In the genomic region with DNA sequence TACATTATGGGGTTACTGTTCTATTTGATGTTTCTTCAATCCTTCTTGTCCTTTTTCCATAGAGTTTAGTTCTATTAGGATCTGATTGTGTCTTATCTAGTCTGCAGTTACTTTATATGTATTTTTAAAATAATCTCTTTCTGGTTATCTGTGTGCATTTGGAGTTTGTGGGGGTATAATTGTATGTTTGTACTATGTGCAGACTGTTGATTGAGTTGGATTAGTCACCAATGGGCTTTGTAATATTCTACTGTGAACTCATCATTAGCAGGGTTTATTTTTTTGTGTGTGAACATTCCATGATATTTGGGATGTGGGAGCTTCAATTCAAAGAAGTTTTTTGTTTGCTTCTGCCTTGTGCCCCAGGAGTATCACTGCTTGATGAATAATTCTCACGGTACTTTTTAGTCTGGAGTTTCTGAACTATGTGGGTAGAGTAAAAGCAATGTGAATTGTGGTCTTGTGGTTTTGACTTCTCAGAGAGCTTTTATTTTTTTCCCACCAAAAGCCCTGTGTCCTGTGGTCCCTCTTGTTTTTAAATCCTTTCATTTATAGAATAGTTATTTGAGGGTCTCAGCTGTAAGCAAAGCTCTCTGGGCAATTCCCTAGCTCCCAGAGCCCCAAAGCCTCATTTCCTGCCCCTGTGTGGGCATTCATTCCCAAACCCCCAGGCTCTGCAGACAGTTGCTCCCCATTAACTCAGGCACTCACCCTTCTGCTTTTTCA, we compare ENCODE assay signal across 10 cellular contexts.
DNase-seq lines count a peak whose midpoint lies in the region; ATAC-seq and TF ChIP-seq lines count a peak whose summit lies in the region.
"Had no signal": no experiment of that assay in that cellular context is flagged by ENCODE, and none has a peak within 500 bp of the region (broad histone marks: within the 10 kb centered on the region; RNA-seq: fewer than 3 reads in every experiment).

No MANE protein-coding gene starts in this region.

- H3K9me3 Mint-ChIP-seq in natural killer cell = no peaks in the 10 kb centered on the region
- no peaks in the 10 kb centered on the region for H3K9me3 Mint-ChIP-seq in natural killer cell treated with Interleukin-12 subunit alpha and Interleukin-12 subunit beta and Interleukin-15 and Interleukin-18, amount 100 ng/mL, for 72 hours

- H3K4me1 Mint-ChIP-seq in natural killer cell = peaks cover 13 to 17% of the 10 kb centered on the region in 2 donors
- peaks cover 4 to 9% of the 10 kb centered on the region in 2 donors for H3K4me1 Mint-ChIP-seq in natural killer cell treated with Interleukin-12 subunit alpha and Interleukin-12 subunit beta and Interleukin-15 and Interleukin-18, amount 100 ng/mL, for 72 hours (ENCODE audit: low read depth in 2 of 2)
- H3K4me1 Mint-ChIP-seq in T-helper 17 cell = peaks cover 8% of the 10 kb centered on the region

- no peaks in the 10 kb centered on the region for H3K36me3 Mint-ChIP-seq in natural killer cell
- H3K36me3 Mint-ChIP-seq in natural killer cell treated with Interleukin-12 subunit alpha and Interleukin-12 subunit beta and Interleukin-15 and Interleukin-18, amount 100 ng/mL, for 72 hours = no peaks in the 10 kb centered on the region
- no peaks in the 10 kb centered on the region for H3K36me3 Mint-ChIP-seq in T-helper 17 cell (ENCODE audit: low read depth)

- H3K27me3 Mint-ChIP-seq in natural killer cell (ENCODE audit: low read depth in 2 of 2) = no peaks in the 10 kb centered on the region
- no peaks in the 10 kb centered on the region for H3K27me3 Mint-ChIP-seq in natural killer cell treated with Interleukin-12 subunit alpha and Interleukin-12 subunit beta and Interleukin-15 and Interleukin-18, amount 100 ng/mL, for 72 hours
- H3K27me3 Mint-ChIP-seq in T-helper 17 cell = no peaks in the 10 kb centered on the region

- DNase-seq in natural killer cell = no peak
- no peak for DNase-seq in natural killer cell treated with Interleukin-12 subunit alpha and Interleukin-12 subunit beta and Interleukin-15 and Interleukin-18, amount 100 ng/mL, for 72 hours (ENCODE audit: low spot score)
- DNase-seq in T-helper 17 cell = no peak
- no peak for DNase-seq in occipital lobe (lab: John Stamatoyannopoulos, UW)
- no peak for DNase-seq in effector CD8-positive, alpha-beta T cell (lab: John Stamatoyannopoulos, UW)
- no peak for DNase-seq in HuH-7.5 (ENCODE audit: low spot score)
- no peak for DNase-seq in stimulated activated CD4-positive, alpha-beta T cell treated with anti-CD3 and anti-CD28 coated beads, Interleukin-4, amount 100 ng/mL, for 24 hours

- peak in 2 of 3 donors; percentile 59 to 69 for ATAC-seq in natural killer cell
- ATAC-seq in natural killer cell treated with Interleukin-12 subunit alpha and Interleukin-12 subunit beta and Interleukin-15 and Interleukin-18, amount 100 ng/mL, for 72 hours = no peak
- peak; percentile 86 for ATAC-seq in HG03039 (IDR thresholded peaks at IDR 0.05; ENCODE audit: unreplicated experiment)
- no peak for ATAC-seq in T-helper 17 cell
- ATAC-seq: K562, sciatic nerve had no signal

- peak overlapping the region; percentile 26 for H3K4me3 Mint-ChIP-seq in natural killer cell
- H3K4me3 Mint-ChIP-seq in natural killer cell treated with Interleukin-12 subunit alpha and Interleukin-12 subunit beta and Interleukin-15 and Interleukin-18, amount 100 ng/mL, for 72 hours = no peak overlapping the region
- no peak overlapping the region for H3K4me3 Mint-ChIP-seq in T-helper 17 cell

- intact Hi-C loops in natural killer cell (cut with micrococcal nuclease) = no loop called here

- H3K9me3 ChIP-seq in T-helper 17 cell (ENCODE audit: control insufficient read depth, low read length, poor library complexity, severe bottlenecking) = no peaks in the 10 kb centered on the region

- no peak for TF ChIP-seq CTCF in natural killer cell (IDR thresholded peaks at IDR 0.05)

- H3K27ac Mint-ChIP-seq in natural killer cell = peak overlapping the region in 1 of 2 donors; percentile 56
- H3K27ac Mint-ChIP-seq in natural killer cell treated with Interleukin-12 subunit alpha and Interleukin-12 subunit beta and Interleukin-15 and Interleukin-18, amount 100 ng/mL, for 72 hours = no peak overlapping the region
- H3K27ac Mint-ChIP-seq in T-helper 17 cell = peak overlapping the region; percentile 8

Comparison
In these comparisons a context has a peak if more than half of its experiments do, and no peak if none do; other contexts are left out.
1. ATAC-seq: peak in natural killer cell (2 of 3) and HG03039 (single experiment); none in natural killer cell treated with Interleukin-12 subunit alpha and Interleukin-12 subunit beta and Interleukin-15 and Interleukin-18, amount 100 ng/mL, for 72 hours (0 of 2) and T-helper 17 cell (single experiment).